23 cellular contexts compared by ENCODE assay signal in the genomic region with DNA sequence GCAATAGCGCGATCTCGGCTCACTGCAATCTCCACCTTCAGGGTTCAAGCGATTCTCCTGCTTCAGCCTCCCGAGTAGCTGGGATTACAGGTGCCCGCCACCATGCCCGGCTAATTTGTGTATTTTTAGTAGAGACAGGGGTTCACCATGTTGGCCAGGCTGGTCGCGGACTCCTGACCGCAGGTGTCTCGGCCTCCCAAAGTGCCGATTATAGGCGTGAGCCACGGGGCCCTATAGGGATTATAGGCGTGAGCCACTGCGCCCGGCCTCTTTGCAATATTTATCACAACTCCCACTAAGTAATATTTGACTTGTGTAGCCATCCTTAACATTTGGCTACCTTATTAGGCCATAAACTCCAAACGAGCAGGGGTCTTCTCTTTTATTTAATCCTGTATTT. TPM values are rescaled to one million over a fixed set of nuclear protein-coding genes. Genes with fewer than 3 reads are reported as not detected.
DNase-seq lines count a peak whose midpoint lies in the region; ATAC-seq, FAIRE-seq and TF ChIP-seq lines count a peak whose summit lies in the region.
"Had no signal": no experiment of that assay in that cellular context is flagged by ENCODE, and none has a peak within 500 bp of the region (broad histone marks: within the 10 kb centered on the region; RNA-seq: fewer than 3 reads in every experiment).

No MANE protein-coding gene starts in this region.

- H2BK12ac ChIP-seq in H9 (ENCODE audit: insufficient read length, low read depth, low read length), result no peak overlapping the region

- H3T11ph ChIP-seq in H9 (ENCODE audit: low read length), result no peak overlapping the region

- peaks cover 8% of the 10 kb centered on the region for H3K23me2 ChIP-seq in H9 (ENCODE audit: insufficient read length, low read depth, low read length, poor library complexity, severe bottlenecking)

- no CpG with 5 or more reads among the region's 18 CpGs for WGBS in H9 (ENCODE audit: extremely low coverage, insufficient read length, low lambda C conversion rate)
- 93 to 94% methylated on average over 17 to 18 of the region's 18 CpGs for WGBS in esophagus squamous epithelium, 2 donors

- H2BK5ac ChIP-seq in H9 (ENCODE audit: insufficient read length, low read length), result no peak overlapping the region

- no peak overlapping the region for H3K14ac ChIP-seq in H9 (ENCODE audit: insufficient read depth, low read length)

- no peak overlapping the region for H3K27ac Mint-ChIP-seq in activated CD4-positive, alpha-beta memory T cell treated with anti-CD3 and anti-CD28 coated beads, Interleukin-2, amount 10 ng/mL, durations not matched to agents 7 days and 5 days
- no peak overlapping the region for H3K27ac Mint-ChIP-seq in activated CD4-positive, alpha-beta memory T cell treated with anti-CD3 and anti-CD28 coated beads for 36 hours
- H3K27ac Mint-ChIP-seq in H9, result no peak overlapping the region

- H3K79me1 ChIP-seq in H9 (ENCODE audit: insufficient read depth, low read depth, low read length, poor library complexity, severe bottlenecking), result no peaks in the 10 kb centered on the region

- peaks cover 17% of the 10 kb centered on the region for H3K4me1 Mint-ChIP-seq in activated CD4-positive, alpha-beta memory T cell treated with anti-CD3 and anti-CD28 coated beads, Interleukin-2, amount 10 ng/mL, durations not matched to agents 7 days and 5 days
- H3K4me1 Mint-ChIP-seq in activated CD4-positive, alpha-beta memory T cell treated with anti-CD3 and anti-CD28 coated beads for 36 hours (ENCODE audit: low read depth), result peaks cover 17% of the 10 kb centered on the region
- peaks cover 14 to 17% of the 10 kb centered on the region in 2 experiments for H3K4me1 Mint-ChIP-seq in H9

- H3K9me3 ChIP-seq in HCT116 (ENCODE audit: control insufficient read depth in 1 of 2, insufficient read depth in 1 of 2, low read depth in 1 of 2, low read length in 2 of 2) (no peaks in the 10 kb centered on the region), kidney (ENCODE audit: control insufficient read depth in 1 of 2, low read length in 2 of 2) (no peaks in the 10 kb centered on the region), gastrocnemius medialis (no peaks in the 10 kb centered on the region), H9 (ENCODE audit: control insufficient read depth, low read depth, low read length) (no peaks in the 10 kb centered on the region), esophagus squamous epithelium (no peaks in the 10 kb centered on the region)
- H3K9me3 ChIP-seq: BLaER1, left ventricle myocardium inferior had no signal

- H4K20me1 ChIP-seq in HCT116 (ENCODE audit: insufficient read depth) (no peaks in the 10 kb centered on the region), H9 (ENCODE audit: control insufficient read depth, insufficient read depth, insufficient read length) (no peaks in the 10 kb centered on the region)

- H3K9ac ChIP-seq in HCT116 (ENCODE audit: low read length), result no peak overlapping the region
- no peak overlapping the region for H3K9ac ChIP-seq in kidney (ENCODE audit: low read length in 2 of 2)
- no peak overlapping the region for H3K9ac ChIP-seq in H9 (ENCODE audit: extremely low read depth, insufficient read length, low read length)

- no peak for TF ChIP-seq POLR2A in HCT116 (IDR thresholded peaks at IDR 0.05; ENCODE audit: borderline replicate concordance, extremely low read depth, insufficient read depth, insufficient read length)
- TF ChIP-seq POLR2A in gastrocnemius medialis (IDR thresholded peaks at IDR 0.05), result no peak
- no peak for TF ChIP-seq POLR2A in esophagus squamous epithelium (IDR thresholded peaks at IDR 0.05)

- H3K9me2 ChIP-seq in HCT116 (ENCODE audit: insufficient read depth), result no peaks in the 10 kb centered on the region

- BruUV-seq in HCT116 (replicated peaks; lab: Mats Ljungman, UMichigan), result no TSS peak

- H3K9me3 Mint-ChIP-seq in activated CD4-positive, alpha-beta memory T cell treated with anti-CD3 and anti-CD28 coated beads, Interleukin-2, amount 10 ng/mL, durations not matched to agents 7 days and 5 days, result no peaks in the 10 kb centered on the region
- H3K9me3 Mint-ChIP-seq in activated CD4-positive, alpha-beta memory T cell treated with anti-CD3 and anti-CD28 coated beads for 36 hours, result no peaks in the 10 kb centered on the region
- H3K9me3 Mint-ChIP-seq in H9, result no peaks in the 10 kb centered on the region
- H3K9me3 Mint-ChIP-seq: activated CD4-positive, alpha-beta T cell treated with anti-CD3 and anti-CD28 coated beads, Interleukin-2, amount 10 ng/mL, durations not matched to agents 24 days and 14 days; activated naive CD4-positive, alpha-beta T cell treated with anti-CD3 and anti-CD28 coated beads, Interleukin-2, amount 50 U/mL, for 72 hours; effector memory CD8-positive, alpha-beta T cell; IgD-negative memory B cell had no signal

- no peak overlapping the region for H3K18ac ChIP-seq in H9 (ENCODE audit: insufficient read length, low read depth, low read length)

- H3K4me3 ChIP-seq in HCT116 (replicated peaks in 1 of 2; ENCODE audit: low read depth in 1 of 2, low read length in 2 of 2) (peak overlapping the region in 1 of 2 experiments; percentile 94; a peak in 1 of 4 replicates), kidney (ENCODE audit: low read length in 2 of 2) (no peak overlapping the region), gastrocnemius medialis (no peak overlapping the region), esophagus squamous epithelium (no peak overlapping the region)

- TF ChIP-seq CTCF in HCT116 (IDR thresholded peaks at IDR 0.05 in 2 of 3, conservative IDR thresholded peaks at IDR 0.05 in 1 of 3; ENCODE audit: borderline replicate concordance in 1 of 3, insufficient read depth in 1 of 3, low read depth in 2 of 3, low read length in 2 of 3) (no peak), kidney (IDR thresholded peaks at IDR 0.05; ENCODE audit: borderline replicate concordance, extremely low read depth, insufficient read depth) (no peak), gastrocnemius medialis (IDR thresholded peaks at IDR 0.05 in 4 of 5, conservative IDR thresholded peaks at IDR 0.05 in 1 of 5) (no peak), H9 (conservative IDR thresholded peaks at IDR 0.05) (no peak), esophagus squamous epithelium (IDR thresholded peaks at IDR 0.05) (no peak)

- H4K8ac ChIP-seq in H9 (replicated peaks; ENCODE audit: insufficient read length, low read depth, low read length), result no peak overlapping the region

- H3K4me1 ChIP-seq in HCT116 (ENCODE audit: control insufficient read depth in 1 of 2, insufficient read depth in 2 of 2, low read length in 2 of 2) (peaks cover 2 to 21% of the 10 kb centered on the region in 2 experiments; a peak in 3 of 4 replicates), kidney (ENCODE audit: control insufficient read depth in 1 of 2, insufficient read depth in 1 of 2, low read depth in 1 of 2, low read length in 2 of 2) (peaks cover 5% of the 10 kb centered on the region in 2 donors), gastrocnemius medialis (peaks cover 26 to 33% of the 10 kb centered on the region in 2 donors), H9 (ENCODE audit: insufficient read depth, low read length) (no peaks in the 10 kb centered on the region), esophagus squamous epithelium (peaks cover 20 to 38% (median 24%) of the 10 kb centered on the region in 3 donors)

- CTCF ChIA-PET in activated CD4-positive, alpha-beta memory T cell treated with anti-CD3 and anti-CD28 coated beads, Interleukin-2, amount 10 ng/mL, durations not matched to agents 7 days and 5 days (lab: Charles Lee), result interaction anchor here (1.3 to 1.8 kb wide), 4 partner anchors 9 to 642 kb away, joined by 3 to 11 read pairs (median 6); no protein-coding TSS in a partner anchor
- CTCF ChIA-PET in activated CD4-positive, alpha-beta memory T cell treated with anti-CD3 and anti-CD28 coated beads for 36 hours (lab: Charles Lee), result interaction anchor here (0.8 to 2.3 kb wide), 5 partner anchors 32 to 658 kb away, joined by 3 to 15 read pairs (median 5); a partner anchor contains a TSS
- CTCF ChIA-PET in HCT116 (lab: Charles Lee), result interaction anchor here (2.2 kb wide), 1 partner anchor 8 kb away, joined by 18 read pairs; no protein-coding TSS in a partner anchor

- H3K79me2 ChIP-seq in HCT116 (ENCODE audit: insufficient read depth, low read length) (peaks cover 40% of the 10 kb centered on the region), H9 (ENCODE audit: insufficient read depth, low read length) (peaks cover 10% of the 10 kb centered on the region; the same call in 1 of the 2 replicates)

- no peak overlapping the region for H3K27ac ChIP-seq in HCT116 (ENCODE audit: low read depth, low read length)
- no peak overlapping the region for H3K27ac ChIP-seq in kidney (ENCODE audit: low read depth in 2 of 2, low read length in 2 of 2)
- H3K27ac ChIP-seq in gastrocnemius medialis, result peak overlapping the region in 3 of 4 donors; percentile 95 to 97 (median 96)
- no peak overlapping the region for H3K27ac ChIP-seq in H9 (ENCODE audit: insufficient read length, low read depth, low read length)
- no peak overlapping the region for H3K27ac ChIP-seq in esophagus squamous epithelium

- no peak overlapping the region for H3K23ac ChIP-seq in H9 (ENCODE audit: insufficient read length, low read depth, low read length)

- H2AFZ ChIP-seq in HCT116 (ENCODE audit: low read depth, low read length, poor library complexity, severe bottlenecking) (peak overlapping the region; percentile 48), H9 (ENCODE audit: low read length) (no peak overlapping the region)

- RAD21 ChIA-PET in HCT116 (lab: Charles Lee; ENCODE audit: low non-redundant PET in 1 of 2, low total read pairs in 2 of 2, uncharacterized antibody in 2 of 2, unreplicated experiment in 2 of 2), result no interaction called here

- H3K4me3 Mint-ChIP-seq in activated CD4-positive, alpha-beta memory T cell treated with anti-CD3 and anti-CD28 coated beads, Interleukin-2, amount 10 ng/mL, durations not matched to agents 7 days and 5 days, result peak overlapping the region; percentile 98
- no peak overlapping the region for H3K4me3 Mint-ChIP-seq in activated CD4-positive, alpha-beta memory T cell treated with anti-CD3 and anti-CD28 coated beads for 36 hours
- no peak overlapping the region for H3K4me3 Mint-ChIP-seq in H9

- H3K56ac ChIP-seq in H9 (ENCODE audit: insufficient read length, low read depth, low read length), result no peak overlapping the region

- no peak overlapping the region for H2BK15ac ChIP-seq in H9 (ENCODE audit: low read depth, low read length)

- POLR2A ChIA-PET in activated CD4-positive, alpha-beta memory T cell treated with anti-CD3 and anti-CD28 coated beads, Interleukin-2, amount 10 ng/mL, durations not matched to agents 7 days and 5 days (lab: Charles Lee), result interaction anchor here (3.2 kb wide), 1 partner anchor 214 kb away, joined by 27 read pairs; a partner anchor contains a TSS
- POLR2A ChIA-PET in activated CD4-positive, alpha-beta memory T cell treated with anti-CD3 and anti-CD28 coated beads for 36 hours (lab: Charles Lee), result no interaction called here
- POLR2A ChIA-PET in HCT116 (lab: Charles Lee), result interaction anchor here (1.9 kb wide), 1 partner anchor 8 kb away, joined by 7 read pairs; no protein-coding TSS in a partner anchor

- intact Hi-C loops in activated CD4-positive, alpha-beta memory T cell treated with anti-CD3 and anti-CD28 coated beads for 36 hours (cut with micrococcal nuclease), result loop anchor here (1.0 to 10.0 kb wide), 7 partner anchors 113 to 656 kb away; a partner anchor contains a TSS
- intact Hi-C loops in HCT116 (cut with micrococcal nuclease), result loop anchor here (2.0 kb wide), 1 partner anchor 647 kb away; no protein-coding TSS in a partner anchor
- intact Hi-C loops in kidney (cut with DNase I), result no loop called here
- intact Hi-C loops in gastrocnemius medialis (cut with DNase I; ENCODE audit: low total_unique reads), result loop anchor here (1.0 to 10.0 kb wide), 4 partner anchors 117 to 657 kb away; a partner anchor contains a TSS
- intact Hi-C loops in esophagus squamous epithelium (cut with DNase I), result no loop called here

- FAIRE-seq in kidney (lab: Jason Lieb, UNC), result no peak
- FAIRE-seq: A204.1, G401.6, TTC549 had no signal

- peaks cover 3% of the 10 kb centered on the region for H3K27me3 Mint-ChIP-seq in activated CD4-positive, alpha-beta memory T cell treated with anti-CD3 and anti-CD28 coated beads, Interleukin-2, amount 10 ng/mL, durations not matched to agents 7 days and 5 days
- no peaks in the 10 kb centered on the region for H3K27me3 Mint-ChIP-seq in activated CD4-positive, alpha-beta memory T cell treated with anti-CD3 and anti-CD28 coated beads for 36 hours
- no peaks in the 10 kb centered on the region for H3K27me3 Mint-ChIP-seq in H9 (ENCODE audit: low read depth)
- H3K27me3 Mint-ChIP-seq: effector memory CD8-positive, alpha-beta T cell; IgD-negative memory B cell had no signal

- TF ChIP-seq RAD21 in HCT116 (IDR thresholded peaks at IDR 0.05; ENCODE audit: low read depth), result no peak

- no peaks in the 10 kb centered on the region for H3K36me3 ChIP-seq in HCT116 (ENCODE audit: control insufficient read depth in 1 of 2, insufficient read depth in 2 of 2, low read length in 2 of 2)
- no peaks in the 10 kb centered on the region for H3K36me3 ChIP-seq in kidney (ENCODE audit: control insufficient read depth in 1 of 2, insufficient read depth in 2 of 2, low read length in 2 of 2)
- H3K36me3 ChIP-seq in gastrocnemius medialis, result no peaks in the 10 kb centered on the region
- no peaks in the 10 kb centered on the region for H3K36me3 ChIP-seq in esophagus squamous epithelium
- H3K36me3 ChIP-seq: left ventricle myocardium inferior had no signal

- no peak for ATAC-seq in HCT116
- ATAC-seq in gastrocnemius medialis, result no peak
- no peak for ATAC-seq in GM18909 (IDR thresholded peaks at IDR 0.05; ENCODE audit: poor library complexity, unreplicated experiment)

- H2AK5ac ChIP-seq in H9 (ENCODE audit: insufficient read length, low read length), result no peak overlapping the region

- in situ Hi-C loops in gastrocnemius medialis (cut with MboI; ENCODE audit: low sequenced_read_pairs in 4 of 4), result loop anchor here in 1 of 4 donors (10.0 to 25.0 kb wide), 2 partner anchors 217 to 654 kb away; a partner anchor contains a TSS

- no peak for DNase-seq in activated CD4-positive, alpha-beta memory T cell treated with anti-CD3 and anti-CD28 coated beads, Interleukin-2, amount 10 ng/mL, durations not matched to agents 7 days and 5 days
- no peak for DNase-seq in activated CD4-positive, alpha-beta memory T cell treated with anti-CD3 and anti-CD28 coated beads for 36 hours
- DNase-seq in HCT116 (ENCODE audit: low read depth, low spot score) (no peak), kidney (peak; percentile 72), gastrocnemius medialis (no peak), H9 (no peak), esophagus squamous epithelium (lab: John Stamatoyannopoulos, UW) (no peak)
- DNase-seq: activated CD4-positive, alpha-beta T cell treated with anti-CD3 and anti-CD28 coated beads, Interleukin-2, amount 10 ng/mL, durations not matched to agents 24 days and 14 days; activated T-cell treated with anti-CD3 and anti-CD28 coated beads, Interleukin-2, amount 50 U/mL, for 48 hours; effector memory CD8-positive, alpha-beta T cell; left ventricle myocardium inferior; MM.1S; NCI-H2171; NCI-H69; occipital lobe; stimulated activated CD8-positive, alpha-beta memory T cell treated with anti-CD3 and anti-CD28 coated beads, Interleukin-4, amount 100 ng/mL, for 48 hours had no signal

- peaks cover 9% of the 10 kb centered on the region for H3K36me3 Mint-ChIP-seq in activated CD4-positive, alpha-beta memory T cell treated with anti-CD3 and anti-CD28 coated beads, Interleukin-2, amount 10 ng/mL, durations not matched to agents 7 days and 5 days (ENCODE audit: low read depth)
- H3K36me3 Mint-ChIP-seq in activated CD4-positive, alpha-beta memory T cell treated with anti-CD3 and anti-CD28 coated beads for 36 hours, result peaks cover 5% of the 10 kb centered on the region
- no peaks in the 10 kb centered on the region for H3K36me3 Mint-ChIP-seq in H9 (ENCODE audit: insufficient read depth in 1 of 3, low read depth in 3 of 3)

- no peak overlapping the region for H3K4ac ChIP-seq in H9 (ENCODE audit: low read depth, low read length)

- H2BK20ac ChIP-seq in H9 (ENCODE audit: low read depth, low read length, poor library complexity, severe bottlenecking), result no peak overlapping the region

- no peak overlapping the region for H4K91ac ChIP-seq in H9 (ENCODE audit: insufficient read length, low read depth, low read length)

- H3K27me3 ChIP-seq in HCT116 (ENCODE audit: insufficient read depth, low read length) (no peaks in the 10 kb centered on the region), gastrocnemius medialis (no peaks in the 10 kb centered on the region), H9 (ENCODE audit: insufficient read depth, low read length) (no peaks in the 10 kb centered on the region), esophagus squamous epithelium (no peaks in the 10 kb centered on the region)
- H3K27me3 ChIP-seq: BLaER1 had no signal

- H4K5ac ChIP-seq in H9 (ENCODE audit: insufficient read length, low read depth, low read length), result no peak overlapping the region

- H2BK120ac ChIP-seq in H9 (ENCODE audit: low read depth, low read length, poor library complexity, severe bottlenecking), result no peak overlapping the region

- H3K4me2 ChIP-seq in HCT116 (ENCODE audit: low read length) (peak overlapping the region; percentile 80), H9 (ENCODE audit: insufficient read depth, insufficient read length, low read length) (no peak overlapping the region)

RNA-seq across cellular contexts. Expression of a gene that starts 0.9 kb away (rescaled TPM):
- 10 to 100 TPM; 27.1 to 28.3 TPM for total RNA-seq in activated CD4-positive, alpha-beta memory T cell treated with anti-CD3 and anti-CD28 coated beads, Interleukin-2, amount 10 ng/mL, durations not matched to agents 7 days and 5 days
- 10 to 100 TPM; 27.7 to 30.7 TPM for total RNA-seq in activated CD4-positive, alpha-beta memory T cell treated with anti-CD3 and anti-CD28 coated beads for 36 hours
- total RNA-seq in HCT116 (2021; ENCODE audit: unreplicated experiment), result 41.9 TPM
- 9.6 and 13.3 TPM in 2 replicates for polyA plus RNA-seq in HCT116 (2012)
- total RNA-seq in kidney, result 38.9 TPM
- 9.4 TPM for polyA plus RNA-seq in kidney (ENCODE audit: insufficient read depth, low read depth, low replicate concordance)
- total RNA-seq in gastrocnemius medialis, result 10 to 100 TPM; 40.6 to 83.5 (median 66.5) TPM
- 37.3 and 37.7 TPM in 2 replicates for total RNA-seq in H9 (2021)
- total RNA-seq in esophagus squamous epithelium, result 10 to 100 TPM; 19.4 to 34.3 (median 31.7) TPM

Comparison
In these comparisons a context has a peak if more than half of its experiments do, and no peak if none do; other contexts are left out.
1. H3K27ac ChIP-seq: peak in gastrocnemius medialis (3 of 4); none in HCT116 (single experiment), kidney (0 of 2), H9 (single experiment) and esophagus squamous epithelium (0 of 4).
2. intact Hi-C loops: an anchor here in activated CD4-positive, alpha-beta memory T cell treated with anti-CD3 and anti-CD28 coated beads for 36 hours (1.0 to 10.0 kb wide), HCT116 (2.0 kb wide) and gastrocnemius medialis (1.0 to 10.0 kb wide); none called in kidney and esophagus squamous epithelium.